In genomic region chr17:63600569-63601438, GRCh38 we compare ENCODE assay signal across 1 cellular context.
TF ChIP-seq lines count a peak whose summit lies in the region.

TSS of gene TACO1 (plus strand) at chr17:63600895. CDS start at chr17:63601084, 189 bp downstream.

TF ChIP-seq in SK-N-SH, 30 proteins besides CTCF, POLR2A, EP300 and RAD21 (continued from another document):
- TF ChIP-seq, protein P1, sequence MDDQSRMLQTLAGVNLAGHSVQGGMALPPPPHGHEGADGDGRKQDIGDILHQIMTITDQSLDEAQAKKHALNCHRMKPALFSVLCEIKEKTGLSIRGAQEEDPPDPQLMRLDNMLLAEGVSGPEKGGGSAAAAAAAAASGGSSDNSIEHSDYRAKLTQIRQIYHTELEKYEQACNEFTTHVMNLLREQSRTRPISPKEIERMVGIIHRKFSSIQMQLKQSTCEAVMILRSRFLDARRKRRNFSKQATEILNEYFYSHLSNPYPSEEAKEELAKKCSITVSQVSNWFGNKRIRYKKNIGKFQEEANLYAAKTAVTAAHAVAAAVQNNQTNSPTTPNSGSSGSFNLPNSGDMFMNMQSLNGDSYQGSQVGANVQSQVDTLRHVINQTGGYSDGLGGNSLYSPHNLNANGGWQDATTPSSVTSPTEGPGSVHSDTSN (IDR thresholded peaks at IDR 0.05): peak; percentile 44; the same call in 1 of the 2 replicates
- TF ChIP-seq TEAD4 (IDR thresholded peaks at IDR 0.05; ENCODE audit: borderline replicate concordance, insufficient read depth) (0 out of 2 replicates have a peak, but pooled peaks have one; percentile 9), POLR2AphosphoS5 (IDR thresholded peaks at IDR 0.05; ENCODE audit: low read depth, low read length) (peak; percentile 92), JUND (IDR thresholded peaks at IDR 0.05) (no peak; the same call in 1 of the 2 replicates), ELF1 (IDR thresholded peaks at IDR 0.05) (peak; percentile 87), SMC3 (IDR thresholded peaks at IDR 0.05; ENCODE audit: low read depth, low read length) (no peak), MXI1 (IDR thresholded peaks at IDR 0.05; ENCODE audit: low read depth, low read length) (peak; percentile 79), GATA2 (CRISPR knock-in tag; IDR thresholded peaks at IDR 0.05) (no peak), RFX5 (IDR thresholded peaks at IDR 0.05; ENCODE audit: low read length) (no peak), MEF2A (IDR thresholded peaks at IDR 0.05; ENCODE audit: borderline replicate concordance, low read depth) (no peak), FOSL2 (IDR thresholded peaks at IDR 0.05; ENCODE audit: borderline replicate concordance, low read depth) (peak; percentile 25; the same call in 1 of the 2 replicates), TAF1 (IDR thresholded peaks at IDR 0.05; ENCODE audit: borderline replicate concordance, low read depth, low read length) (peak; percentile 95), RCOR1 (IDR thresholded peaks at IDR 0.05; ENCODE audit: low read length) (peak; percentile 75), CHD2 (IDR thresholded peaks at IDR 0.05; ENCODE audit: low read length, partially characterized antibody) (peak; percentile 91)
- TF ChIP-seq, protein P2, sequence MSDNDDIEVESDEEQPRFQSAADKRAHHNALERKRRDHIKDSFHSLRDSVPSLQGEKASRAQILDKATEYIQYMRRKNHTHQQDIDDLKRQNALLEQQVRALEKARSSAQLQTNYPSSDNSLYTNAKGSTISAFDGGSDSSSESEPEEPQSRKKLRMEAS (IDR thresholded peaks at IDR 0.05; ENCODE audit: low read depth): peak; percentile 94
- TF ChIP-seq, protein P3, sequence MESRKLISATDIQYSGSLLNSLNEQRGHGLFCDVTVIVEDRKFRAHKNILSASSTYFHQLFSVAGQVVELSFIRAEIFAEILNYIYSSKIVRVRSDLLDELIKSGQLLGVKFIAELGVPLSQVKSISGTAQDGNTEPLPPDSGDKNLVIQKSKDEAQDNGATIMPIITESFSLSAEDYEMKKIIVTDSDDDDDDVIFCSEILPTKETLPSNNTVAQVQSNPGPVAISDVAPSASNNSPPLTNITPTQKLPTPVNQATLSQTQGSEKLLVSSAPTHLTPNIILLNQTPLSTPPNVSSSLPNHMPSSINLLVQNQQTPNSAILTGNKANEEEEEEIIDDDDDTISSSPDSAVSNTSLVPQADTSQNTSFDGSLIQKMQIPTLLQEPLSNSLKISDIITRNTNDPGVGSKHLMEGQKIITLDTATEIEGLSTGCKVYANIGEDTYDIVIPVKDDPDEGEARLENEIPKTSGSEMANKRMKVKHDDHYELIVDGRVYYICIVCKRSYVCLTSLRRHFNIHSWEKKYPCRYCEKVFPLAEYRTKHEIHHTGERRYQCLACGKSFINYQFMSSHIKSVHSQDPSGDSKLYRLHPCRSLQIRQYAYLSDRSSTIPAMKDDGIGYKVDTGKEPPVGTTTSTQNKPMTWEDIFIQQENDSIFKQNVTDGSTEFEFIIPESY (IDR thresholded peaks at IDR 0.05; ENCODE audit: borderline replicate concordance, low read depth): peak; percentile 60; the same call in 1 of the 2 replicates
